Comparison of ENCODE assay signal across 15 cellular contexts in genomic region chr21:33825898-33826297, GRCh38.
DNase-seq lines count a peak whose midpoint lies in the region; ATAC-seq and TF ChIP-seq lines count a peak whose summit lies in the region.
"Had no signal": no experiment of that assay in that cellular context is flagged by ENCODE, and none has a peak within 500 bp of the region (broad histone marks: within the 10 kb centered on the region; RNA-seq: fewer than 3 reads in every experiment).

No MANE protein-coding gene starts in this region.

- no peak for TF ChIP-seq CTCF in AG10803 (conservative IDR thresholded peaks at IDR 0.05; ENCODE audit: low read length)
- TF ChIP-seq CTCF in ascending aorta (IDR thresholded peaks at IDR 0.05), result no peak
- TF ChIP-seq CTCF in gastroesophageal sphincter (IDR thresholded peaks at IDR 0.05), result no peak
- TF ChIP-seq CTCF in sigmoid colon (IDR thresholded peaks at IDR 0.05), result no peak
- no peak for TF ChIP-seq CTCF in GM10266 (IDR thresholded peaks at IDR 0.05; ENCODE audit: control insufficient read depth, insufficient read depth, low read depth, missing control alignments)

- 13 to 19% methylated on average over 2 of the region's 2 CpGs for WGBS in gastroesophageal sphincter (ENCODE audit: low coverage in 1 of 2), 2 donors
- WGBS in sigmoid colon, 2 donors, result 70 to 88% methylated on average over 2 of the region's 2 CpGs

- no peak for ATAC-seq in gastroesophageal sphincter
- ATAC-seq in HG03439 (IDR thresholded peaks at IDR 0.05; ENCODE audit: unreplicated experiment), result no peak
- ATAC-seq: GM23338 had no signal

- no peak overlapping the region for H3K4me3 ChIP-seq in AG10803 (ENCODE audit: low read length)
- no peak overlapping the region for H3K4me3 ChIP-seq in ascending aorta
- no peak overlapping the region for H3K4me3 ChIP-seq in gastroesophageal sphincter
- H3K4me3 ChIP-seq in sigmoid colon, result no peak overlapping the region
- H3K4me3 ChIP-seq: GM23338, heart right ventricle had no signal

- TF ChIP-seq POLR2A in gastroesophageal sphincter (IDR thresholded peaks at IDR 0.05) (no peak), sigmoid colon (IDR thresholded peaks at IDR 0.05) (no peak)

- H3K9me3 ChIP-seq in ascending aorta (no peaks in the 10 kb centered on the region), gastroesophageal sphincter (no peaks in the 10 kb centered on the region), sigmoid colon (no peaks in the 10 kb centered on the region)
- H3K9me3 ChIP-seq: heart right ventricle had no signal

- H3K27me3 ChIP-seq in ascending aorta, result no peaks in the 10 kb centered on the region
- no peaks in the 10 kb centered on the region for H3K27me3 ChIP-seq in gastroesophageal sphincter
- H3K27me3 ChIP-seq in sigmoid colon, result no peaks in the 10 kb centered on the region
- H3K27me3 ChIP-seq: heart right ventricle had no signal

- no peak for TF ChIP-seq EP300 in gastroesophageal sphincter (IDR thresholded peaks at IDR 0.05)
- TF ChIP-seq EP300 in sigmoid colon (IDR thresholded peaks at IDR 0.05), result no peak

- DNase-seq in AG10803 (ENCODE audit: low read depth) (peak; percentile 68), ascending aorta (ENCODE audit: low spot score in 2 of 2) (no peak), sigmoid colon (no peak), GM10266 (ENCODE audit: extremely low spot score) (no peak), NCI-H1105 (lab: John Stamatoyannopoulos, UW) (no peak), SKM-1 (lab: John Stamatoyannopoulos, UW; ENCODE audit: unreplicated experiment) (no peak)
- DNase-seq: DMS79 treated with DMSO at 0.1 percent for 48 hours; effector CD4-positive, alpha-beta T cell; heart right ventricle; NCI-H2029 had no signal

- H3K27ac ChIP-seq in ascending aorta (peak overlapping the region; percentile 72 to 84), gastroesophageal sphincter (peak overlapping the region; percentile 18 to 69 (median 46)), sigmoid colon (peak overlapping the region; percentile 38 to 72 (median 54))
- H3K27ac ChIP-seq: KMS-11, VCaP had no signal

- intact Hi-C loops in ascending aorta (cut with DNase I), result loop anchor here (5.0 kb wide), 1 partner anchor 71 kb away; no protein-coding TSS in a partner anchor
- intact Hi-C loops in sigmoid colon (cut with DNase I), result no loop called here

- H3K36me3 ChIP-seq in ascending aorta (peaks cover under 1 to 6% of the 10 kb centered on the region in 2 donors), gastroesophageal sphincter (peaks cover 0 to 30% of the 10 kb centered on the region in 2 donors), sigmoid colon (peaks cover 0 to 14% (median 3%) of the 10 kb centered on the region in 4 donors)

- H3K4me1 ChIP-seq in ascending aorta, result peaks cover 14 to 38% of the 10 kb centered on the region in 2 donors
- peaks cover 4 to 56% (median 16%) of the 10 kb centered on the region in 3 donors for H3K4me1 ChIP-seq in gastroesophageal sphincter
- H3K4me1 ChIP-seq in sigmoid colon, result peaks cover 0 to 72% (median 65%) of the 10 kb centered on the region in 4 donors
